In genomic region chr10:61609609-61610166, GRCh38 we compare ENCODE assay signal across 28 cellular contexts. TPM values are rescaled to one million over a fixed set of nuclear protein-coding genes. Genes with fewer than 3 reads are reported as not detected.
"Had no signal": no experiment of that assay in that cellular context is flagged by ENCODE, and none has a peak within 500 bp of the region (broad histone marks: within the 10 kb centered on the region; RNA-seq: fewer than 3 reads in every experiment).

No MANE protein-coding gene starts in this region.

- H3K27me3 ChIP-seq: brain microvascular endothelial cell, cardiac muscle cell, MG63, Peyer's patch, SJSA1 had no signal

- H3K4me1 ChIP-seq: Peyer's patch, SJSA1 had no signal

- H3K4me3 ChIP-seq: cardiac muscle cell, MG63, Peyer's patch, SJSA1 had no signal

- H3K9me3 ChIP-seq: MG63, Peyer's patch, SJSA1 had no signal

- H3K36me3 ChIP-seq: brain microvascular endothelial cell, cardiac muscle cell, MG63, Peyer's patch, SJSA1 had no signal

- ATAC-seq: activated naive CD4-positive, alpha-beta T cell treated with anti-CD3 and anti-CD28 coated beads, Interleukin-2, amount 50 U/mL, for 72 hours; activated naive CD8-positive, alpha-beta T cell treated with anti-CD3 and anti-CD28 coated beads, Interleukin-2, amount 50 U/mL, for 24 hours; activated T-cell treated with anti-CD3 and anti-CD28 coated beads, Interleukin-2, amount 50 U/mL, for 4 hours; T-cell had no signal

- DNase-seq: activated CD4-positive, alpha-beta memory T cell treated with anti-CD3 and anti-CD28 coated beads for 36 hours; activated CD4-positive, alpha-beta T cell treated with anti-CD3 and anti-CD28 coated beads, Interleukin-2, amount 10 ng/mL, durations not matched to agents 7 days and 5 days; activated CD4-positive, CD25-positive, alpha-beta regulatory T cell; activated CD8-positive, alpha-beta memory T cell treated with anti-CD3 and anti-CD28 coated beads for 24 hours; activated effector memory CD4-positive, alpha-beta T cell treated with anti-CD3 and anti-CD28 coated beads, Interleukin-2, amount 50 U/mL, for 16 hours; activated naive CD4-positive, alpha-beta T cell treated with Interleukin-2 at 50 U/mL for 16 hours; activated naive CD8-positive, alpha-beta T cell treated with anti-CD3 and anti-CD28 coated beads, Interleukin-2, amount 50 U/mL, for 24 hours; activated T-cell treated with anti-CD3 and anti-CD28 coated beads, Interleukin-2, amount 50 U/mL, for 4 hours; amygdala; brain microvascular endothelial cell; MG63; MV-4-11; NCI-H1105; NCI-H1436 treated with DMSO at 0.1 percent for 48 hours; NCI-H187 treated with DMSO at 0.1 percent for 48 hours; NCI-H2081 treated with DMSO at 0.1 percent for 48 hours; NCI-H446; NCI-H524; Peyer's patch; SHP77; T-cell; T-helper 2 cell; T1000 had no signal

- FAIRE-seq: TTC549 had no signal

- H3K27ac ChIP-seq: brain microvascular endothelial cell, cardiac muscle cell, Peyer's patch, SJSA1, VCaP had no signal

RNA-seq across cellular contexts. Expression of gene CABCOCO1, which starts 53.0 kb away (rescaled TPM):
- total RNA-seq: activated CD4-positive, alpha-beta memory T cell treated with anti-CD3 and anti-CD28 coated beads for 36 hours; activated CD4-positive, alpha-beta T cell treated with anti-CD3 and anti-CD28 coated beads, Interleukin-2, amount 10 ng/mL, durations not matched to agents 7 days and 5 days; activated naive CD4-positive, alpha-beta T cell treated with anti-CD3 and anti-CD28 coated beads, Interleukin-2, amount 50 U/mL, for 72 hours; activated T-cell treated with anti-CD3 and anti-CD28 coated beads, Interleukin-2, amount 50 U/mL, for 4 hours; Peyer's patch; T-cell had no signal
